1 cellular context compared by ENCODE assay signal in genomic region chr21:37563641-37564340, GRCh38.
TF ChIP-seq lines count a peak whose summit lies in the region.

No MANE protein-coding gene starts in this region.

TF ChIP-seq in K562, 482 proteins besides CTCF, POLR2A, EP300 and RAD21 (continued from another document and continues in another):
- TF ChIP-seq ATF6 (CRISPR knock-in tag; IDR thresholded peaks at IDR 0.05), result peak; percentile 98
- TF ChIP-seq, protein P1, sequence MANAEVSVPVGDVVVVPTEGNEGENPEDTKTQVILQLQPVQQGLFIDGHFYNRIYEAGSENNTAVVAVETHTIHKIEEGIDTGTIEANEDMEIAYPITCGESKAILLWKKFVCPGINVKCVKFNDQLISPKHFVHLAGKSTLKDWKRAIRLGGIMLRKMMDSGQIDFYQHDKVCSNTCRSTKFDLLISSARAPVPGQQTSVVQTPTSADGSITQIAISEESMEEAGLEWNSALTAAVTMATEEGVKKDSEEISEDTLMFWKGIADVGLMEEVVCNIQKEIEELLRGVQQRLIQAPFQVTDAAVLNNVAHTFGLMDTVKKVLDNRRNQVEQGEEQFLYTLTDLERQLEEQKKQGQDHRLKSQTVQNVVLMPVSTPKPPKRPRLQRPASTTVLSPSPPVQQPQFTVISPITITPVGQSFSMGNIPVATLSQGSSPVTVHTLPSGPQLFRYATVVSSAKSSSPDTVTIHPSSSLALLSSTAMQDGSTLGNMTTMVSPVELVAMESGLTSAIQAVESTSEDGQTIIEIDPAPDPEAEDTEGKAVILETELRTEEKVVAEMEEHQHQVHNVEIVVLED (CRISPR knock-in tag; IDR thresholded peaks at IDR 0.05), result peak; percentile 93
- TF ChIP-seq, protein P2, sequence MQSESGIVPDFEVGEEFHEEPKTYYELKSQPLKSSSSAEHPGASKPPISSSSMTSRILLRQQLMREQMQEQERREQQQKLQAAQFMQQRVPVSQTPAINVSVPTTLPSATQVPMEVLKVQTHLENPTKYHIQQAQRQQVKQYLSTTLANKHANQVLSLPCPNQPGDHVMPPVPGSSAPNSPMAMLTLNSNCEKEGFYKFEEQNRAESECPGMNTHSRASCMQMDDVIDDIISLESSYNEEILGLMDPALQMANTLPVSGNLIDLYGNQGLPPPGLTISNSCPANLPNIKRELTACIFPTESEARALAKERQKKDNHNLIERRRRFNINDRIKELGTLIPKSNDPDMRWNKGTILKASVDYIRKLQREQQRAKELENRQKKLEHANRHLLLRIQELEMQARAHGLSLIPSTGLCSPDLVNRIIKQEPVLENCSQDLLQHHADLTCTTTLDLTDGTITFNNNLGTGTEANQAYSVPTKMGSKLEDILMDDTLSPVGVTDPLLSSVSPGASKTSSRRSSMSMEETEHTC (IDR thresholded peaks at IDR 0.05), result peak; percentile 91
- TF ChIP-seq PCBP1 (IDR thresholded peaks at IDR 0.05; ENCODE audit: low read depth, low read length, poor library complexity, severe bottlenecking), result peak; percentile 38
- peak; percentile 90 for TF ChIP-seq RNF2 (IDR thresholded peaks at IDR 0.05)
- TF ChIP-seq RBM39 (optimal IDR thresholded peaks at IDR 0.05; ENCODE audit: low read depth, low read length), result no peak
- no peak for TF ChIP-seq ZSCAN29 (IDR thresholded peaks at IDR 0.05)
- TF ChIP-seq, protein P3, sequence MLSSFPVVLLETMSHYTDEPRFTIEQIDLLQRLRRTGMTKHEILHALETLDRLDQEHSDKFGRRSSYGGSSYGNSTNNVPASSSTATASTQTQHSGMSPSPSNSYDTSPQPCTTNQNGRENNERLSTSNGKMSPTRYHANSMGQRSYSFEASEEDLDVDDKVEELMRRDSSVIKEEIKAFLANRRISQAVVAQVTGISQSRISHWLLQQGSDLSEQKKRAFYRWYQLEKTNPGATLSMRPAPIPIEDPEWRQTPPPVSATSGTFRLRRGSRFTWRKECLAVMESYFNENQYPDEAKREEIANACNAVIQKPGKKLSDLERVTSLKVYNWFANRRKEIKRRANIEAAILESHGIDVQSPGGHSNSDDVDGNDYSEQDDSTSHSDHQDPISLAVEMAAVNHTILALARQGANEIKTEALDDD (IDR thresholded peaks at IDR 0.05), result no peak
- 0 out of 2 replicates have a peak, but pooled peaks have one; percentile 13 for TF ChIP-seq PHF21A (IDR thresholded peaks at IDR 0.05; ENCODE audit: borderline replicate concordance, low read depth)
- peak; percentile 18; the same call in 1 of the 2 replicates for TF ChIP-seq GABPA (tag; conservative IDR thresholded peaks at IDR 0.05; ENCODE audit: low read depth)
- TF ChIP-seq ZNF644 (tag; IDR thresholded peaks at IDR 0.05; ENCODE audit: low read depth), result no peak
- TF ChIP-seq SETDB1 (IDR thresholded peaks at IDR 0.05; ENCODE audit: low read length), result peak; percentile 58
- no peak for TF ChIP-seq SAFB2 (IDR thresholded peaks at IDR 0.05; ENCODE audit: borderline replicate concordance, low read depth, low read length, severe bottlenecking)
- TF ChIP-seq, protein P4, sequence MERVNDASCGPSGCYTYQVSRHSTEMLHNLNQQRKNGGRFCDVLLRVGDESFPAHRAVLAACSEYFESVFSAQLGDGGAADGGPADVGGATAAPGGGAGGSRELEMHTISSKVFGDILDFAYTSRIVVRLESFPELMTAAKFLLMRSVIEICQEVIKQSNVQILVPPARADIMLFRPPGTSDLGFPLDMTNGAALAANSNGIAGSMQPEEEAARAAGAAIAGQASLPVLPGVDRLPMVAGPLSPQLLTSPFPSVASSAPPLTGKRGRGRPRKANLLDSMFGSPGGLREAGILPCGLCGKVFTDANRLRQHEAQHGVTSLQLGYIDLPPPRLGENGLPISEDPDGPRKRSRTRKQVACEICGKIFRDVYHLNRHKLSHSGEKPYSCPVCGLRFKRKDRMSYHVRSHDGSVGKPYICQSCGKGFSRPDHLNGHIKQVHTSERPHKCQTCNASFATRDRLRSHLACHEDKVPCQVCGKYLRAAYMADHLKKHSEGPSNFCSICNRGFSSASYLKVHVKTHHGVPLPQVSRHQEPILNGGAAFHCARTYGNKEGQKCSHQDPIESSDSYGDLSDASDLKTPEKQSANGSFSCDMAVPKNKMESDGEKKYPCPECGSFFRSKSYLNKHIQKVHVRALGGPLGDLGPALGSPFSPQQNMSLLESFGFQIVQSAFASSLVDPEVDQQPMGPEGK (CRISPR knock-in tag; IDR thresholded peaks at IDR 0.05; ENCODE audit: borderline replicate concordance), result 0 out of 2 replicates have a peak, but pooled peaks have one; percentile 75
- TF ChIP-seq ZNF592 (IDR thresholded peaks at IDR 0.05), result peak; percentile 78
- no peak for TF ChIP-seq ZNF655 (CRISPR knock-in tag; IDR thresholded peaks at IDR 0.05)
- TF ChIP-seq ELF4 (CRISPR knock-in tag; IDR thresholded peaks at IDR 0.05), result no peak
- no peak for TF ChIP-seq RFX5 (IDR thresholded peaks at IDR 0.05; ENCODE audit: low read depth, low read length)
- TF ChIP-seq ZNF764 (CRISPR knock-in tag; IDR thresholded peaks at IDR 0.05; ENCODE audit: low read depth), result 0 out of 2 replicates have a peak, but pooled peaks have one; percentile 7
- TF ChIP-seq BHLHE40 (IDR thresholded peaks at IDR 0.05; ENCODE audit: low read length), result peak; percentile 97
- TF ChIP-seq TEAD1 (CRISPR knock-in tag; IDR thresholded peaks at IDR 0.05), result peak in 1 of 2 experiments; percentile 7; a peak in 1 of 4 replicates
- peak; percentile 79 for TF ChIP-seq SMAD4 (CRISPR knock-in tag; conservative IDR thresholded peaks at IDR 0.05)
- TF ChIP-seq ZNF431 (CRISPR knock-in tag; IDR thresholded peaks at IDR 0.05), result peak; percentile 56; the same call in 1 of the 2 replicates
- TF ChIP-seq, protein P5, sequence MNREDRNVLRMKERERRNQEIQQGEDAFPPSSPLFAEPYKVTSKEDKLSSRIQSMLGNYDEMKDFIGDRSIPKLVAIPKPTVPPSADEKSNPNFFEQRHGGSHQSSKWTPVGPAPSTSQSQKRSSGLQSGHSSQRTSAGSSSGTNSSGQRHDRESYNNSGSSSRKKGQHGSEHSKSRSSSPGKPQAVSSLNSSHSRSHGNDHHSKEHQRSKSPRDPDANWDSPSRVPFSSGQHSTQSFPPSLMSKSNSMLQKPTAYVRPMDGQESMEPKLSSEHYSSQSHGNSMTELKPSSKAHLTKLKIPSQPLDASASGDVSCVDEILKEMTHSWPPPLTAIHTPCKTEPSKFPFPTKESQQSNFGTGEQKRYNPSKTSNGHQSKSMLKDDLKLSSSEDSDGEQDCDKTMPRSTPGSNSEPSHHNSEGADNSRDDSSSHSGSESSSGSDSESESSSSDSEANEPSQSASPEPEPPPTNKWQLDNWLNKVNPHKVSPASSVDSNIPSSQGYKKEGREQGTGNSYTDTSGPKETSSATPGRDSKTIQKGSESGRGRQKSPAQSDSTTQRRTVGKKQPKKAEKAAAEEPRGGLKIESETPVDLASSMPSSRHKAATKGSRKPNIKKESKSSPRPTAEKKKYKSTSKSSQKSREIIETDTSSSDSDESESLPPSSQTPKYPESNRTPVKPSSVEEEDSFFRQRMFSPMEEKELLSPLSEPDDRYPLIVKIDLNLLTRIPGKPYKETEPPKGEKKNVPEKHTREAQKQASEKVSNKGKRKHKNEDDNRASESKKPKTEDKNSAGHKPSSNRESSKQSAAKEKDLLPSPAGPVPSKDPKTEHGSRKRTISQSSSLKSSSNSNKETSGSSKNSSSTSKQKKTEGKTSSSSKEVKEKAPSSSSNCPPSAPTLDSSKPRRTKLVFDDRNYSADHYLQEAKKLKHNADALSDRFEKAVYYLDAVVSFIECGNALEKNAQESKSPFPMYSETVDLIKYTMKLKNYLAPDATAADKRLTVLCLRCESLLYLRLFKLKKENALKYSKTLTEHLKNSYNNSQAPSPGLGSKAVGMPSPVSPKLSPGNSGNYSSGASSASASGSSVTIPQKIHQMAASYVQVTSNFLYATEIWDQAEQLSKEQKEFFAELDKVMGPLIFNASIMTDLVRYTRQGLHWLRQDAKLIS (CRISPR knock-in tag; IDR thresholded peaks at IDR 0.05), result peak; percentile 78; the same call in 1 of the 2 replicates
- TF ChIP-seq NR2C2 (CRISPR knock-in tag; IDR thresholded peaks at IDR 0.05), result no peak; the same call in 1 of the 2 replicates
- TF ChIP-seq NR2C2 (tag; IDR thresholded peaks at IDR 0.05), result no peak
- TF ChIP-seq CREBBP (IDR thresholded peaks at IDR 0.05; ENCODE audit: low read depth, low read length), result no peak
- TF ChIP-seq CBX2 (IDR thresholded peaks at IDR 0.05; ENCODE audit: insufficient read depth, low read length, poor library complexity, severe bottlenecking), result no peak
- TF ChIP-seq MAFF (IDR thresholded peaks at IDR 0.05; ENCODE audit: low read length), result no peak
- no peak; the same call in 1 of the 2 replicates for TF ChIP-seq PML (IDR thresholded peaks at IDR 0.05; ENCODE audit: low read length)
- TF ChIP-seq SMAD2 (IDR thresholded peaks at IDR 0.05; ENCODE audit: low read depth, low read length), result no peak
- TF ChIP-seq, protein P6, sequence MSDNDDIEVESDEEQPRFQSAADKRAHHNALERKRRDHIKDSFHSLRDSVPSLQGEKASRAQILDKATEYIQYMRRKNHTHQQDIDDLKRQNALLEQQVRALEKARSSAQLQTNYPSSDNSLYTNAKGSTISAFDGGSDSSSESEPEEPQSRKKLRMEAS (CRISPR knock-in tag; IDR thresholded peaks at IDR 0.05), result peak; percentile 98
- TF ChIP-seq ETV1 (tag; conservative IDR thresholded peaks at IDR 0.05; ENCODE audit: low read depth), result no peak
- TF ChIP-seq, protein P7, sequence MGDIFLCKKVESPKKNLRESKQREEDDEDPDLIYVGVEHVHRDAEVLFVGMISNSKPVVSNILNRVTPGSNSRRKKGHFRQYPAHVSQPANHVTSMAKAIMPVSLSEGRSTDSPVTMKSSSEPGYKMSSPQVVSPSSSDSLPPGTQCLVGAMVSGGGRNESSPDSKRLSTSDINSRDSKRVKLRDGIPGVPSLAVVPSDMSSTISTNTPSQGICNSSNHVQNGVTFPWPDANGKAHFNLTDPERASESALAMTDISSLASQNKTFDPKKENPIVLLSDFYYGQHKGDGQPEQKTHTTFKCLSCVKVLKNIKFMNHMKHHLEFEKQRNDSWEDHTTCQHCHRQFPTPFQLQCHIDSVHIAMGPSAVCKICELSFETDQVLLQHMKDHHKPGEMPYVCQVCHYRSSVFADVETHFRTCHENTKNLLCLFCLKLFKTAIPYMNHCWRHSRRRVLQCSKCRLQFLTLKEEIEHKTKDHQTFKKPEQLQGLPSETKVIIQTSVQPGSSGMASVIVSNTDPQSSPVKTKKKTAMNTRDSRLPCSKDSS (IDR thresholded peaks at IDR 0.05; ENCODE audit: low read depth, partially characterized antibody), result no peak
- TF ChIP-seq POLR2B (IDR thresholded peaks at IDR 0.05; ENCODE audit: low read depth, partially characterized antibody), result peak; percentile 88
- TF ChIP-seq, protein P8, sequence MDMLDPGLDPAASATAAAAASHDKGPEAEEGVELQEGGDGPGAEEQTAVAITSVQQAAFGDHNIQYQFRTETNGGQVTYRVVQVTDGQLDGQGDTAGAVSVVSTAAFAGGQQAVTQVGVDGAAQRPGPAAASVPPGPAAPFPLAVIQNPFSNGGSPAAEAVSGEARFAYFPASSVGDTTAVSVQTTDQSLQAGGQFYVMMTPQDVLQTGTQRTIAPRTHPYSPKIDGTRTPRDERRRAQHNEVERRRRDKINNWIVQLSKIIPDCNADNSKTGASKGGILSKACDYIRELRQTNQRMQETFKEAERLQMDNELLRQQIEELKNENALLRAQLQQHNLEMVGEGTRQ (CRISPR knock-in tag; IDR thresholded peaks at IDR 0.05), result peak; percentile 100
- no peak for TF ChIP-seq ZNF23 (CRISPR knock-in tag; IDR thresholded peaks at IDR 0.05)
- no peak; the same call in 1 of the 2 replicates for TF ChIP-seq ATF1 (CRISPR knock-in tag; IDR thresholded peaks at IDR 0.05)
- peak; percentile 90 for TF ChIP-seq ATF1 (tag; IDR thresholded peaks at IDR 0.05)
